Comparison of ENCODE assay signal across 1 cellular context in the genomic region with DNA sequence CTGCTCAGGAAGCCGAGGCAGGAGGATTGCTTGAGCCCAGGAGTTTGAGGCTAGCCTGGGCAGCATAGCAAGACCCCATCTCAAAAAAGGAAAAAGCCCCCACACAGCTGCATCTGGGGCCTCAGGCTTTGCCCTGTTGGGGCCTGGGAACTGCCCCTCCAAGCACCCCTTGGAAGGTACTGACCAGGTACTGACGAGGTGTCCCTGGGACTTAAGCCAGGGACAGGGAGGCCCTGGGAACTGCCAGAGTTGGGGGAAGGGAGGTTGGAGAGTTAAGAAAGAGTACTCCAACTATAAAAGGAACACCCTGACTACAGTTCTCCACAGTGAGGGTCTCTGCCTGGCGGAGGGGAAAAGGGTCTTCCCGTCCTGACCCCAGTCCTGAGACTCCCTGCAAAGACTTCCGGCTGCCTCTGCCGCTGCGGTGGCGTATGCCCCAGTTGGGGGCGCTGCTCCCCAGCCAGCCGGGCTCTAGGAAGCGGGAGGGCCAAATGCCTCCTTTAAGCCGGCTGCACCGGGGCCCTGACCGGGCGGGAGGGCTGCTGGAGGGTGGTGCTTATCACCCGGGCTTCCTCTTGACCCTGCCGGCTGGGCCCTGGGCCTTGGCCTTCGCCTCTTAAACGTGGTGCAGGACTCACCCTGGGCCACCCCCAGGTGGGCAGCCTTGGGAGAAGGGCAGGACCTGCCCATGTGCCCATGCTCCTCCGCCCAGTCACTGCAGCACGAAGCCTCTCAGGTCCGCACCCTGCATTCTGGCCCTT.
TF ChIP-seq lines count a peak whose summit lies in the region.

No MANE protein-coding gene starts in this region.

TF ChIP-seq in K562, 482 proteins besides CTCF, POLR2A, EP300 and RAD21 (continued from another document):
- no peak for TF ChIP-seq ZBTB40 (IDR thresholded peaks at IDR 0.05)
- TF ChIP-seq ZBTB40 (CRISPR knock-in tag; IDR thresholded peaks at IDR 0.05), result no peak
- no peak for TF ChIP-seq GTF2F1 (IDR thresholded peaks at IDR 0.05; ENCODE audit: low read depth, low read length)
- peak; percentile 54; the same call in 1 of the 2 replicates for TF ChIP-seq ELF2 (CRISPR knock-in tag; IDR thresholded peaks at IDR 0.05)
- TF ChIP-seq SRSF1 (IDR thresholded peaks at IDR 0.05; ENCODE audit: low read depth, low read length), result no peak
- no peak for TF ChIP-seq PHTF2 (CRISPR knock-in tag; IDR thresholded peaks at IDR 0.05)
- no peak for TF ChIP-seq ZNF316 (IDR thresholded peaks at IDR 0.05)
- TF ChIP-seq E2F3 (CRISPR knock-in tag; IDR thresholded peaks at IDR 0.05), result no peak
- TF ChIP-seq RBM15 (IDR thresholded peaks at IDR 0.05; ENCODE audit: insufficient read depth, low read length), result no peak
- no peak for TF ChIP-seq ZNF609 (CRISPR knock-in tag; IDR thresholded peaks at IDR 0.05; ENCODE audit: borderline replicate concordance)
- no peak for TF ChIP-seq EHMT2 (IDR thresholded peaks at IDR 0.05)
- no peak for TF ChIP-seq MED1 (CRISPR knock-in tag; IDR thresholded peaks at IDR 0.05; ENCODE audit: borderline replicate concordance)
- TF ChIP-seq BCL6 (CRISPR knock-in tag; IDR thresholded peaks at IDR 0.05), result no peak
- TF ChIP-seq ILK (tag; IDR thresholded peaks at IDR 0.05; ENCODE audit: borderline replicate concordance, low read depth), result no peak
- no peak for TF ChIP-seq U2AF2 (optimal IDR thresholded peaks at IDR 0.05; ENCODE audit: low read depth, low read length)
- TF ChIP-seq ZC3H4 (CRISPR knock-in tag; IDR thresholded peaks at IDR 0.05; ENCODE audit: borderline replicate concordance), result no peak
- TF ChIP-seq RHOXF2B (CRISPR knock-in tag; conservative IDR thresholded peaks at IDR 0.05), result no peak
- peak; percentile 54 for TF ChIP-seq CTCFL (IDR thresholded peaks at IDR 0.05; ENCODE audit: borderline replicate concordance, insufficient read depth, low read depth, low read length, poor library complexity, severe bottlenecking)
- no peak for TF ChIP-seq KLF13 (tag; IDR thresholded peaks at IDR 0.05; ENCODE audit: borderline replicate concordance, low read depth)
